ENCODE assay signal across 8 cellular contexts in genomic region chr2:16281451-16282330, GRCh38.
DNase-seq lines count a peak whose midpoint lies in the region; ATAC-seq and TF ChIP-seq lines count a peak whose summit lies in the region.

No MANE protein-coding gene starts in this region.

- DNase-seq in Right ventricle myocardium inferior (ENCODE audit: missing footprints) (no peak), right atrium auricular region (ENCODE audit: low spot score) (no peak), SJCRH30 (peak; percentile 72 to 89), left ventricle myocardium superior (no peak), smooth muscle cell (lab: John Stamatoyannopoulos, UW; ENCODE audit: unreplicated experiment) (no peak), ureter (ENCODE audit: low spot score) (no peak)

- no peak overlapping the region for H3K9ac ChIP-seq in smooth muscle cell (ENCODE audit: low read depth)

- H3K27ac ChIP-seq in right atrium auricular region (no peak overlapping the region), SJCRH30 (peak overlapping the region; percentile 11), smooth muscle cell (ENCODE audit: low read depth) (no peak overlapping the region)

- H3K4me3 ChIP-seq in right atrium auricular region (no peak overlapping the region), SJCRH30 (no peak overlapping the region; the same call in 1 of the 2 replicates), smooth muscle cell (no peak overlapping the region)

- H3K27me3 ChIP-seq in right atrium auricular region = no peaks in the 10 kb centered on the region
- no peaks in the 10 kb centered on the region for H3K27me3 ChIP-seq in SJCRH30
- peaks cover 21% of the 10 kb centered on the region for H3K27me3 ChIP-seq in smooth muscle cell (ENCODE audit: low read depth)

- ATAC-seq in Right ventricle myocardium inferior (peak; percentile 48), HG03520 (IDR thresholded peaks at IDR 0.05; ENCODE audit: unreplicated experiment) (peak; percentile 51), left ventricle myocardium superior (peak; percentile 69), HG03565 (IDR thresholded peaks at IDR 0.05; ENCODE audit: unreplicated experiment) (no peak)

- H3K4me2 ChIP-seq in smooth muscle cell = no peak overlapping the region

- H4K20me1 ChIP-seq in smooth muscle cell (ENCODE audit: low read depth) = no peaks in the 10 kb centered on the region

- H3F3A ChIP-seq in smooth muscle cell (ENCODE audit: low read depth) = no peaks in the 10 kb centered on the region

- no peak overlapping the region for H2AFZ ChIP-seq in smooth muscle cell (ENCODE audit: low read depth)

- H3K4me1 ChIP-seq in right atrium auricular region (no peaks in the 10 kb centered on the region), SJCRH30 (peaks cover 21% of the 10 kb centered on the region), smooth muscle cell (ENCODE audit: low read depth) (no peaks in the 10 kb centered on the region)

- H3K36me3 ChIP-seq in right atrium auricular region = no peaks in the 10 kb centered on the region
- H3K36me3 ChIP-seq in SJCRH30 = no peaks in the 10 kb centered on the region
- no peaks in the 10 kb centered on the region for H3K36me3 ChIP-seq in smooth muscle cell (ENCODE audit: low read depth)

- H3K79me2 ChIP-seq in smooth muscle cell (ENCODE audit: low read depth) = no peaks in the 10 kb centered on the region

- intact Hi-C loops in Right ventricle myocardium inferior (cut with DNase I) = loop anchor here (1.0 to 2.0 kb wide), 2 partner anchors 337 to 645 kb away; no protein-coding TSS in a partner anchor
- intact Hi-C loops in left ventricle myocardium superior (cut with micrococcal nuclease) = loop anchor here (10.0 kb wide), 2 partner anchors 337 to 647 kb away; partner anchors contain the start of gene MYCN

- H3K9me3 ChIP-seq in right atrium auricular region (no peaks in the 10 kb centered on the region), SJCRH30 (replicated peaks) (no peaks in the 10 kb centered on the region), smooth muscle cell (replicated peaks; ENCODE audit: low read depth) (no peaks in the 10 kb centered on the region)

- WGBS in smooth muscle cell (ENCODE audit: low lambda C conversion rate) = 63% methylated on average over 20 of the region's 20 CpGs

- TF ChIP-seq CTCF in right atrium auricular region (IDR thresholded peaks at IDR 0.05) = peak in 1 of 2 donors; percentile 64
- peak; percentile 62 for TF ChIP-seq CTCF in smooth muscle cell (IDR thresholded peaks at IDR 0.05; ENCODE audit: borderline replicate concordance, insufficient read depth, poor library complexity, severe bottlenecking)

Comparison
In these comparisons a context has a peak if more than half of its experiments do, and no peak if none do; other contexts are left out.
1. DNase-seq: peak in SJCRH30 (2 of 2); none in Right ventricle myocardium inferior (single experiment), right atrium auricular region (single experiment), left ventricle myocardium superior (single experiment), smooth muscle cell (single experiment) and ureter (single experiment).